Comparison of ENCODE assay signal across 18 cellular contexts in the genomic region with DNA sequence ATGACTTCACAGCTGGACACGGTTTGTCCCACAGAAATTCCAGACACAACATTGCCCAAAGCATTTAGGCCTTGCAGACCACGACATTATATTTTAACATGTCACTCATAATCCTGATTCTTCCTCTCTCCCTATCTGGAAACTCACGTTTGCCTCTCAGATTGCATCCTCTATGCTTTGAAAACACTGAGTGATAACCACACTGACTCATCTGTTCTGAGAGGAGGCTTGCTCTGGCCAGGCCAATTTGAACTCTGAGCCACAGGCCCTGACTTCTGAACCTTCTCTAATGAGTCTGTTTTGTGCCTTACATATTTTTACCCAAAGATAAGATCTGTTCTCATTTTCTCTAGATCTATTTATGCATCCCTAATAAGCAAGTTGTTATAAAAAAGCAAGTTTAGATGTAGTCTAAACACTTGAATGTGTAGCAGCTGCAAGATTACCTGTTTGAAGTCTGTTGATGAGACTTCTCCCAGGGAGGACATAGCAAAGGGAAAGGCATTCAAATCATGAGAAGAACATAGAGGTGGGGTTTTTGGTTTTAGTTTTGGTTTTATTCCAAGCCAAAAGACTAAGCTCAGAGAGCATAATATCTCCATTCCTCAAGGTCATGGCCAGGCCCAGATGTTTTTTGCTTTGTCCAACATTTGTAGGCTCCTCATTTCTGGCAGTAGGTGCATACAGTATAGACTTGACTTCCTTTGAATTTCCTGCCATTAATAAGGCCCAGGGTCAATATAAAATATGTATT.
DNase-seq lines count a peak whose midpoint lies in the region; ATAC-seq, FAIRE-seq and TF ChIP-seq lines count a peak whose summit lies in the region.
"Had no signal": no experiment of that assay in that cellular context is flagged by ENCODE, and none has a peak within 500 bp of the region (broad histone marks: within the 10 kb centered on the region; RNA-seq: fewer than 3 reads in every experiment).

No MANE protein-coding gene starts in this region.

- no peaks in the 10 kb centered on the region for H3K36me3 ChIP-seq in astrocyte (ENCODE audit: insufficient read depth, low read length)
- H3K36me3 ChIP-seq: WERI-Rb-1 had no signal

- no peaks in the 10 kb centered on the region for H3K27me3 ChIP-seq in astrocyte (ENCODE audit: insufficient read depth, low read length)

- ATAC-seq in HG03520 (IDR thresholded peaks at IDR 0.05; ENCODE audit: unreplicated experiment) (peak; percentile 32), GM19023 (IDR thresholded peaks at IDR 0.05; ENCODE audit: unreplicated experiment) (no peak), GM18867 (IDR thresholded peaks at IDR 0.05; ENCODE audit: unreplicated experiment) (no peak)
- ATAC-seq: activated CD8-positive, alpha-beta memory T cell treated with anti-CD3 and anti-CD28 coated beads, Interleukin-2, amount 10 ng/mL, durations not matched to agents 7 days and 5 days had no signal

- peaks cover 49% of the 10 kb centered on the region for H3K4me1 Mint-ChIP-seq in astrocyte (ENCODE audit: low read depth, unreplicated experiment)
- H3K4me1 Mint-ChIP-seq: activated CD8-positive, alpha-beta memory T cell treated with anti-CD3 and anti-CD28 coated beads, Interleukin-2, amount 10 ng/mL, durations not matched to agents 7 days and 5 days had no signal

- no peak overlapping the region for H2AFZ ChIP-seq in astrocyte (ENCODE audit: low read depth, low read length)

- no peaks in the 10 kb centered on the region for H3K27me3 Mint-ChIP-seq in astrocyte (ENCODE audit: low read depth, unreplicated experiment)
- H3K27me3 Mint-ChIP-seq: activated CD8-positive, alpha-beta memory T cell treated with anti-CD3 and anti-CD28 coated beads, Interleukin-2, amount 10 ng/mL, durations not matched to agents 7 days and 5 days had no signal

- peak overlapping the region; percentile 99 for H3K27ac ChIP-seq in astrocyte (ENCODE audit: low read depth, low read length)
- H3K27ac ChIP-seq: epithelial cell of prostate, HL-60, WERI-Rb-1 had no signal

- no peaks in the 10 kb centered on the region for H3K79me2 ChIP-seq in astrocyte (ENCODE audit: insufficient read depth, low read length)

- H3K27ac Mint-ChIP-seq in astrocyte (ENCODE audit: unreplicated experiment) = peak overlapping the region; percentile 86
- H3K27ac Mint-ChIP-seq: activated CD8-positive, alpha-beta memory T cell treated with anti-CD3 and anti-CD28 coated beads, Interleukin-2, amount 10 ng/mL, durations not matched to agents 7 days and 5 days had no signal

- no peak overlapping the region for H3K4me3 Mint-ChIP-seq in astrocyte (ENCODE audit: unreplicated experiment)
- H3K4me3 Mint-ChIP-seq: activated CD8-positive, alpha-beta memory T cell treated with anti-CD3 and anti-CD28 coated beads, Interleukin-2, amount 10 ng/mL, durations not matched to agents 7 days and 5 days had no signal

- no peaks in the 10 kb centered on the region for H3K9me3 ChIP-seq in astrocyte (ENCODE audit: insufficient read depth, low read depth, low read length)

- no peak for TF ChIP-seq CTCF in AG10803 (conservative IDR thresholded peaks at IDR 0.05; ENCODE audit: low read length)
- TF ChIP-seq CTCF in astrocyte (IDR thresholded peaks at IDR 0.05; ENCODE audit: insufficient read depth, low read depth, low read length) = no peak

- peak overlapping the region; percentile 78 for H3K9ac ChIP-seq in astrocyte (ENCODE audit: low read length)

- no peaks in the 10 kb centered on the region for H4K20me1 ChIP-seq in astrocyte (ENCODE audit: insufficient read depth, low read length)

- no peaks in the 10 kb centered on the region for H3K9me3 Mint-ChIP-seq in astrocyte (ENCODE audit: unreplicated experiment)

- H3K4me3 ChIP-seq in AG10803 (ENCODE audit: low read length) = no peak overlapping the region
- H3K4me3 ChIP-seq in astrocyte (ENCODE audit: insufficient read depth, low read depth, low read length) = no peak overlapping the region

- H3K36me3 Mint-ChIP-seq in astrocyte (ENCODE audit: low read depth, unreplicated experiment) = no peaks in the 10 kb centered on the region
- H3K36me3 Mint-ChIP-seq: activated CD8-positive, alpha-beta memory T cell treated with anti-CD3 and anti-CD28 coated beads, Interleukin-2, amount 10 ng/mL, durations not matched to agents 7 days and 5 days had no signal

- peaks cover 53% of the 10 kb centered on the region for H3K4me1 ChIP-seq in astrocyte (ENCODE audit: insufficient read depth, low read length)

- DNase-seq in AG10803 (ENCODE audit: low read depth) (peak; percentile 86), astrocyte (ENCODE audit: low read depth) (peak; percentile 84), islet precursor cell (peak; percentile 62), anterior cingulate cortex (lab: John Stamatoyannopoulos, UW) (no peak), G401 (ENCODE audit: low spot score) (no peak)
- DNase-seq: activated CD8-positive, alpha-beta memory T cell treated with anti-CD3 and anti-CD28 coated beads, Interleukin-2, amount 10 ng/mL, durations not matched to agents 7 days and 5 days; activated naive CD4-positive, alpha-beta T cell; central memory CD4-positive, alpha-beta T cell; DMS79 treated with DMSO at 0.1 percent for 48 hours; midbrain; NCI-H2081 treated with DMSO at 0.1 percent for 48 hours; WERI-Rb-1 had no signal

- H3K4me2 ChIP-seq in astrocyte (ENCODE audit: low read length) = peak overlapping the region; percentile 78

- in situ Hi-C loops in G401 (cut with HindIII; ENCODE audit: low sequenced_read_pairs) = no loop called here

- peak; percentile 97 for FAIRE-seq in astrocyte (lab: Jason Lieb, UNC)
- FAIRE-seq: H1 had no signal

Comparison
In these comparisons a context has a peak if more than half of its experiments do, and no peak if none do; other contexts are left out.
1. DNase-seq: peak in AG10803 (single experiment), astrocyte (single experiment) and islet precursor cell (single experiment); none in anterior cingulate cortex (0 of 58) and G401 (single experiment).